ENCODE assay signal across 20 cellular contexts in genomic region chr3:64027708-64028107, GRCh38. TPM values are rescaled to one million over a fixed set of nuclear protein-coding genes. Genes with fewer than 3 reads are reported as not detected.
DNase-seq lines count a peak whose midpoint lies in the region; ATAC-seq and TF ChIP-seq lines count a peak whose summit lies in the region.
"Had no signal": no experiment of that assay in that cellular context is flagged by ENCODE, and none has a peak within 500 bp of the region (broad histone marks: within the 10 kb centered on the region; RNA-seq: fewer than 3 reads in every experiment).

No MANE protein-coding gene starts in this region.

- WGBS in neuronal stem cell (ENCODE audit: extremely low coverage in 2 of 2, insufficient read length in 2 of 2, insufficient replicate concordance in 1 of 2), 2 donors, result no CpG with 5 or more reads among the region's 6 CpGs

- no peak overlapping the region for H3K14ac ChIP-seq in neuronal stem cell (ENCODE audit: low read length)

- H3K36me3 ChIP-seq in BE2C, result no peaks in the 10 kb centered on the region
- H3K36me3 ChIP-seq in neuronal stem cell (replicated peaks in 1 of 2; ENCODE audit: control insufficient read depth in 2 of 2, insufficient read depth in 2 of 2, low read length in 2 of 2), result no peaks in the 10 kb centered on the region
- H3K36me3 ChIP-seq: HAP-1 had no signal

- H2BK120ac ChIP-seq in neuronal stem cell (ENCODE audit: low read depth, low read length), result no peak overlapping the region

- no peak overlapping the region for H3K4ac ChIP-seq in neuronal stem cell (ENCODE audit: low read length)

- no peak overlapping the region for H3K9ac ChIP-seq in neuronal stem cell (ENCODE audit: low read depth, low read length, poor library complexity)
- H3K9ac ChIP-seq: GM23248 had no signal

- H2BK5ac ChIP-seq in neuronal stem cell (ENCODE audit: low read length), result no peak overlapping the region

- peak overlapping the region; percentile 54 for H2AFZ ChIP-seq in neuronal stem cell (ENCODE audit: low read length)
- H2AFZ ChIP-seq: GM23248 had no signal

- no peak overlapping the region for H2BK12ac ChIP-seq in neuronal stem cell (ENCODE audit: low read length)

- ATAC-seq in GM19035 (IDR thresholded peaks at IDR 0.05; ENCODE audit: unreplicated experiment), result no peak
- ATAC-seq: GM12878, HepG2 had no signal

- no peak overlapping the region for H2BK15ac ChIP-seq in neuronal stem cell (ENCODE audit: low read length)

- H3K9me3 ChIP-seq in BE2C, result no peaks in the 10 kb centered on the region
- H3K9me3 ChIP-seq in neuronal stem cell (replicated peaks in 1 of 2; ENCODE audit: control insufficient read depth in 2 of 2, insufficient read depth in 1 of 2, low read depth in 1 of 2, low read length in 2 of 2), result peaks cover 0 to 6% of the 10 kb centered on the region in 2 donors
- H3K9me3 ChIP-seq: HAP-1 had no signal

- H3K27me3 ChIP-seq in BE2C, result no peaks in the 10 kb centered on the region; the same call in 1 of the 2 replicates
- H3K27me3 ChIP-seq in neuronal stem cell (ENCODE audit: control insufficient read depth in 3 of 3, insufficient read depth in 3 of 3, low read depth in 1 of 3, low read length in 3 of 3), result no peaks in the 10 kb centered on the region

- no peak for TF ChIP-seq CTCF in BE2C (IDR thresholded peaks at IDR 0.05; ENCODE audit: low read depth, low read length)

- no peak overlapping the region for H3K23ac ChIP-seq in neuronal stem cell (ENCODE audit: low read depth, low read length, poor library complexity)

- H2AK5ac ChIP-seq in neuronal stem cell (ENCODE audit: low read depth, low read length), result no peak overlapping the region

- no peak overlapping the region for H3K4me2 ChIP-seq in neuronal stem cell (ENCODE audit: insufficient read depth, low read length, poor library complexity, severe bottlenecking)

- H3K4me1 ChIP-seq in BE2C (no peaks in the 10 kb centered on the region; the same call in 1 of the 2 replicates), neuronal stem cell (ENCODE audit: control insufficient read depth in 2 of 2, insufficient read depth in 1 of 2, low read depth in 1 of 2, low read length in 2 of 2) (peaks cover 1 to 4% of the 10 kb centered on the region in 2 donors)

- peaks cover 2% of the 10 kb centered on the region for H3K79me1 ChIP-seq in neuronal stem cell (ENCODE audit: low read depth, low read length)

- no peak overlapping the region for H4K91ac ChIP-seq in neuronal stem cell (ENCODE audit: low read depth, low read length, poor library complexity)

- no peak overlapping the region for H4K8ac ChIP-seq in neuronal stem cell (ENCODE audit: low read depth, low read length)

- no peak overlapping the region for H3K27ac ChIP-seq in neuronal stem cell (replicated peaks; ENCODE audit: low read length)
- H3K27ac ChIP-seq: GM23248 had no signal

- no peak overlapping the region for H3K18ac ChIP-seq in neuronal stem cell (ENCODE audit: low read length)

- H3K4me3 ChIP-seq in BE2C (ENCODE audit: low read depth, low read length) (no peak overlapping the region), neuronal stem cell (ENCODE audit: low read length in 2 of 2) (no peak overlapping the region)
- H3K4me3 ChIP-seq: GM12878, GM23248, HAP-1 had no signal

- DNase-seq in BE2C (peak; percentile 36), SK-N-DZ (ENCODE audit: low spot score) (peak; percentile 88), left kidney (ENCODE audit: low read depth, low spot score) (peak; percentile 16), neuronal stem cell (ENCODE audit: low spot score) (no peak), dedifferentiated amniotic fluid mesenchymal stem cell (ENCODE audit: extremely low spot score) (no peak), NCI-H345 treated with DMSO at 0.1 percent for 48 hours (lab: John Stamatoyannopoulos, UW; ENCODE audit: unreplicated experiment) (no peak)
- DNase-seq: 8988T; C1 segment of cervical spinal cord; CD4-positive, CD25-positive, alpha-beta regulatory T cell; CD8-positive, alpha-beta memory T cell; COR-L47; DMS 273 treated with DMSO at 0.1 percent for 48 hours; DMS53; DND-41; EL; GM23248 had no signal

RNA-seq across cellular contexts. Expression of gene PSMD6, which starts 4.4 kb away (rescaled TPM):
- 185 TPM for polyA plus RNA-seq in BE2C (2012; ENCODE audit: insufficient read depth, insufficient read length, low read depth)
- 94.1 and 105 TPM in 2 replicates for polyA plus RNA-seq in SK-N-DZ (2014; cell fraction: cytosol; rRNA removed)
- 52.0 and 54.7 TPM in 2 replicates for polyA plus RNA-seq in SK-N-DZ (2014; cell fraction: nucleus; rRNA removed)
- 96.4 TPM for polyA plus RNA-seq in neuronal stem cell (2013, experiment 1 of 2)
- polyA plus RNA-seq in neuronal stem cell (2013, experiment 2 of 2), result 98.4 TPM

Comparison
In these comparisons a context has a peak if more than half of its experiments do, and no peak if none do; other contexts are left out.
1. DNase-seq: peak in BE2C (single experiment), SK-N-DZ (single experiment) and left kidney (single experiment); none in neuronal stem cell (single experiment), dedifferentiated amniotic fluid mesenchymal stem cell (single experiment) and NCI-H345 treated with DMSO at 0.1 percent for 48 hours (single experiment).